In the genomic region with DNA sequence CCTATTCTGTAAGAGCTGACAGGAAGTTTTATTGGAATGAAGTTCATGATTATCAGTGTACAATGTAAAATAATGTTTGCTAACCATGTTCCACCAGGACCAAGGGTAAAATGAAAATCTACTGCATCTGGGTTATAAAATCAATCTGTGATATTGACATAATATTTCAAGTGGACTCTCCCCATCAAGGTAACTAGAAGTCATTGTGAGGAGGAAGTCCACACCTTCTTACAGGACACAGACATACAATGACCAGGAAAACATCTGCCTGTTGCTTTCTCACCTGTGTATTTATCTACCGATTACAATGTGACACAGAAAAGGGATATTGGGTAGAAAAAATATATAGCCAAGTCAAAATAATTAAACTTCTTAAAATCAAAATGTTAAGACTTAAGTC, we compare ENCODE assay signal across 13 cellular contexts.
A peak's percentile ranks its signal among the peaks of the same experiment; 100 is the strongest.
DNase-seq lines count a peak whose midpoint lies in the region; ATAC-seq, FAIRE-seq and TF ChIP-seq lines count a peak whose summit lies in the region.
"Had no signal": no experiment of that assay in that cellular context is flagged by ENCODE, and none has a peak within 500 bp of the region (broad histone marks: within the 10 kb centered on the region; RNA-seq: fewer than 3 reads in every experiment).

No MANE protein-coding gene starts in this region.

- H2AFZ ChIP-seq in Loucy (ENCODE audit: low read length) = peak overlapping the region; percentile 70; the same call in 1 of the 2 replicates
- H2AFZ ChIP-seq in neural progenitor cell (replicated peaks) = no peak overlapping the region

- H3K4me1 ChIP-seq in Loucy (ENCODE audit: insufficient read depth, low read length, poor library complexity, severe bottlenecking) (no peaks in the 10 kb centered on the region), neural progenitor cell (no peaks in the 10 kb centered on the region)

- no peaks in the 10 kb centered on the region for H3F3A ChIP-seq in Loucy (ENCODE audit: low read depth)
- H3F3A ChIP-seq in neural progenitor cell (ENCODE audit: low read depth) = no peaks in the 10 kb centered on the region

- no peaks in the 10 kb centered on the region for H3K9me3 ChIP-seq in Loucy (ENCODE audit: insufficient read depth, low read depth, low read length)
- no peaks in the 10 kb centered on the region for H3K9me3 ChIP-seq in neural progenitor cell (ENCODE audit: low read depth)

- H3K9me3 Mint-ChIP-seq in activated T-helper 17 cell treated with anti-CD3 and anti-CD28 coated beads, Interleukin-2, amount 50 U/mL, for 72 hours = no peaks in the 10 kb centered on the region
- H3K9me3 Mint-ChIP-seq in nephron (peaks cover 5% of the 10 kb centered on the region), neural progenitor cell (peaks cover 6% of the 10 kb centered on the region)
- H3K9me3 Mint-ChIP-seq: central memory CD8-positive, alpha-beta T cell; stimulated activated naive CD8-positive, alpha-beta T cell treated with anti-CD3 and anti-CD28 coated beads, Interleukin-15, amount 100 ng/mL, for 72 hours had no signal

- peak overlapping the region; percentile 55 for H3K4me3 Mint-ChIP-seq in activated T-helper 17 cell treated with anti-CD3 and anti-CD28 coated beads, Interleukin-2, amount 50 U/mL, for 72 hours
- H3K4me3 Mint-ChIP-seq in nephron (peak overlapping the region in 2 of 3 experiments; percentile 4 to 84), neural progenitor cell (no peak overlapping the region)
- H3K4me3 Mint-ChIP-seq: activated naive CD8-positive, alpha-beta T cell treated with anti-CD3 and anti-CD28 coated beads, Interleukin-2, amount 10 ng/mL, durations not matched to agents 7 days and 5 days had no signal

- no peak overlapping the region for H3K27ac ChIP-seq in neural progenitor cell

- H3K36me3 Mint-ChIP-seq in activated T-helper 17 cell treated with anti-CD3 and anti-CD28 coated beads, Interleukin-2, amount 50 U/mL, for 72 hours (ENCODE audit: low read depth) = peaks cover 16% of the 10 kb centered on the region
- H3K36me3 Mint-ChIP-seq in nephron (ENCODE audit: low read depth) = no peaks in the 10 kb centered on the region
- no peaks in the 10 kb centered on the region for H3K36me3 Mint-ChIP-seq in neural progenitor cell
- H3K36me3 Mint-ChIP-seq: activated naive CD8-positive, alpha-beta T cell treated with anti-CD3 and anti-CD28 coated beads, Interleukin-2, amount 10 ng/mL, durations not matched to agents 7 days and 5 days had no signal

- H3K79me2 ChIP-seq in Loucy (ENCODE audit: insufficient read depth, low read length) (no peaks in the 10 kb centered on the region), neural progenitor cell (ENCODE audit: low read depth) (no peaks in the 10 kb centered on the region)

- H3K36me3 ChIP-seq in Loucy (ENCODE audit: insufficient read depth, low read length) (no peaks in the 10 kb centered on the region), neural progenitor cell (no peaks in the 10 kb centered on the region)

- no peaks in the 10 kb centered on the region for H3K9me2 ChIP-seq in Loucy (replicated peaks; ENCODE audit: low read depth, low read length)

- peaks cover 14% of the 10 kb centered on the region for H3K4me1 Mint-ChIP-seq in activated T-helper 17 cell treated with anti-CD3 and anti-CD28 coated beads, Interleukin-2, amount 50 U/mL, for 72 hours
- peaks cover 42% of the 10 kb centered on the region for H3K4me1 Mint-ChIP-seq in nephron
- H3K4me1 Mint-ChIP-seq in neural progenitor cell = peaks cover 20% of the 10 kb centered on the region

- FAIRE-seq in frontal cortex (lab: Jason Lieb, UNC) = no peak
- FAIRE-seq: A204.1 had no signal

- no peaks in the 10 kb centered on the region for H3K27me3 ChIP-seq in Loucy (ENCODE audit: insufficient read depth, low read length, poor library complexity, severe bottlenecking)
- H3K27me3 ChIP-seq in neural progenitor cell = no peaks in the 10 kb centered on the region

- H3K9ac ChIP-seq in Loucy (ENCODE audit: low read depth, low read length, poor library complexity, severe bottlenecking) (no peak overlapping the region), neural progenitor cell (no peak overlapping the region)

- peak overlapping the region; percentile 62 for H3K4me2 ChIP-seq in Loucy (ENCODE audit: low read depth, low read length, poor library complexity, severe bottlenecking)
- no peak overlapping the region for H3K4me2 ChIP-seq in neural progenitor cell

- H3K27me3 Mint-ChIP-seq in activated T-helper 17 cell treated with anti-CD3 and anti-CD28 coated beads, Interleukin-2, amount 50 U/mL, for 72 hours = no peaks in the 10 kb centered on the region
- H3K27me3 Mint-ChIP-seq in nephron (ENCODE audit: low read depth) = no peaks in the 10 kb centered on the region
- peaks cover 6% of the 10 kb centered on the region for H3K27me3 Mint-ChIP-seq in neural progenitor cell (ENCODE audit: insufficient read depth, low read depth)
- H3K27me3 Mint-ChIP-seq: activated naive CD8-positive, alpha-beta T cell treated with anti-CD3 and anti-CD28 coated beads, Interleukin-2, amount 10 ng/mL, durations not matched to agents 7 days and 5 days; central memory CD8-positive, alpha-beta T cell; stimulated activated naive CD8-positive, alpha-beta T cell treated with anti-CD3 and anti-CD28 coated beads, Interleukin-15, amount 100 ng/mL, for 72 hours had no signal

- TF ChIP-seq CTCF in Loucy (conservative IDR thresholded peaks at IDR 0.05; ENCODE audit: low read length) (no peak), nephron (IDR thresholded peaks at IDR 0.05; ENCODE audit: unreplicated experiment in 3 of 3) (no peak), neural progenitor cell (IDR thresholded peaks at IDR 0.05) (no peak)

- ATAC-seq in activated T-helper 17 cell treated with anti-CD3 and anti-CD28 coated beads, Interleukin-2, amount 50 U/mL, for 72 hours (replicated peaks) = no peak
- ATAC-seq in HG02623 (IDR thresholded peaks at IDR 0.05; ENCODE audit: unreplicated experiment) = no peak

- peak overlapping the region; percentile 91 for H3K27ac Mint-ChIP-seq in activated T-helper 17 cell treated with anti-CD3 and anti-CD28 coated beads, Interleukin-2, amount 50 U/mL, for 72 hours
- H3K27ac Mint-ChIP-seq in nephron (peak overlapping the region in 1 of 3 experiments; percentile 70), neural progenitor cell (no peak overlapping the region)
- H3K27ac Mint-ChIP-seq: activated naive CD8-positive, alpha-beta T cell treated with anti-CD3 and anti-CD28 coated beads, Interleukin-2, amount 10 ng/mL, durations not matched to agents 7 days and 5 days had no signal

- DNase-seq in NCI-H510A treated with DMSO at 0.1 percent for 48 hours (lab: John Stamatoyannopoulos, UW) (peak; percentile 16), NCI-H510A (lab: John Stamatoyannopoulos, UW) (no peak), frontal cortex (ENCODE audit: low spot score in 2 of 2) (no peak), neural progenitor cell (ENCODE audit: low spot score) (no peak)
- DNase-seq: activated CD8-positive, alpha-beta memory T cell treated with anti-CD3 and anti-CD28 coated beads, Interleukin-2, amount 50 U/mL, for 4 hours; activated naive CD8-positive, alpha-beta T cell treated with anti-CD3 and anti-CD28 coated beads, Interleukin-2, amount 10 ng/mL, durations not matched to agents 7 days and 5 days; stimulated activated naive CD8-positive, alpha-beta T cell treated with anti-CD3 and anti-CD28 coated beads, Interleukin-15, amount 100 ng/mL, for 72 hours had no signal

- H3K4me3 ChIP-seq in Loucy (ENCODE audit: low read length, poor library complexity, severe bottlenecking) = no peak overlapping the region
- H3K4me3 ChIP-seq in neural progenitor cell = no peak overlapping the region

- H4K20me1 ChIP-seq in Loucy (ENCODE audit: insufficient read depth, low read length, poor library complexity, severe bottlenecking) (no peaks in the 10 kb centered on the region), neural progenitor cell (ENCODE audit: low read depth) (no peaks in the 10 kb centered on the region)
